ENCODE assay signal across 15 cellular contexts in the genomic region with DNA sequence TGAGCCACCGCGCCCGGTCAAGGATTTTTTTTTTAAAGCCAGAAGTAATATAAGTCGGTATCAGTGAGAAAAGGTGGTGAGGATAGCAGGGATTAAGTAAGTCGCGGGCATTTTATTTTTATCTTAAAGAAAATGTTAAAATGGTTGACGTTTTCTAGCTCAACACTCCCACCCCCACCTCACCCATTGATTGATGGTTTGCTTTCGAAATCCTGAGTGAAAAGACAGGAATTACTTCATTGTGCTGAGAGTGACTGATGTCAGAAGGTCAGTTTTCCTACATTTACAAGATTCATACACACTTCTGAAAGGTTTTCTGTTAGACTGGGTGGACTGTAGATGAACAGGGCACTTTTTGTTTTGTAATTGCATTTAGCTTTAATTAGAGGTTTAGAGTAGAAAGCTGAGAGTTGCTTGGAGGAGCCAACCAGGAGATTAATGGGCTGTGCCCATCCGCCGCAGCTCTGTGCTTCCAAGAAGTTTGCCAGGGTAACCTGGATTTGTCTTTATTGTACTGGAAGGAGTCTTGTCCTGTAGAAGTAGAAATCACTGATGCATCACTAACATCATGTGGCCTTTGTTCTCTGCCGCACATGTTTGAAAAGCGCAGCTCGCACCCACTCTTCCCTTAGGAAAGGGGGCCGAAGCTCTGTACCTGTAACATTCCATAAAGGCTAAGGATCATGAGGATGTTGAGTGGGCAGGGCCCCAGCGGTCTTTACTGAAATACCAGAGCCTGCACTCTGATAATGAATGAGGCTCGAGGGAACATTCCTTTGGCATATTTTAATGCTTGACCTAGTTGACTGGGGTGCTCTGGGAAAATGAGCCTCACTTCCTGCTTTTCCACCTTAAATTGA.
DNase-seq lines count a peak whose midpoint lies in the region; ATAC-seq, FAIRE-seq and TF ChIP-seq lines count a peak whose summit lies in the region.
"Had no signal": no experiment of that assay in that cellular context is flagged by ENCODE, and none has a peak within 500 bp of the region (broad histone marks: within the 10 kb centered on the region; RNA-seq: fewer than 3 reads in every experiment).

No MANE protein-coding gene starts in this region.

- H3K9me3 ChIP-seq in HepG2 (ENCODE audit: low read length) (no peaks in the 10 kb centered on the region), right lobe of liver (no peaks in the 10 kb centered on the region), cardiac muscle cell (ENCODE audit: low read depth) (no peaks in the 10 kb centered on the region), lung (ENCODE audit: control insufficient read depth in 2 of 2, insufficient read depth in 1 of 2, low read length in 1 of 2) (no peaks in the 10 kb centered on the region)

- BruUV-seq in HepG2 (replicated peaks; lab: Mats Ljungman, UMichigan) = no TSS peak

- DNase-seq in HepG2 (ENCODE audit: low spot score) = peak; percentile 9
- DNase-seq in right lobe of liver = no peak
- peak; percentile 44 to 66 for DNase-seq in cardiac muscle cell (ENCODE audit: low read depth in 1 of 2, low spot score in 1 of 2)
- DNase-seq in lung (ENCODE audit: low spot score) = peak; percentile 49
- DNase-seq in NCI-H2196 (lab: John Stamatoyannopoulos, UW; ENCODE audit: unreplicated experiment) = no peak
- no peak for DNase-seq in SW 1271 (lab: John Stamatoyannopoulos, UW)
- DNase-seq in G401 (ENCODE audit: low spot score) = no peak
- no peak for DNase-seq in nucleus accumbens (lab: John Stamatoyannopoulos, UW)
- DNase-seq: activated CD4-positive, alpha-beta T cell treated with anti-CD3 and anti-CD28 coated beads for 48 hours; activated T-cell treated with anti-CD3 and anti-CD28 coated beads, Interleukin-2, amount 50 U/mL, for 48 hours; DMS53; head of caudate nucleus; NCI-H1417 had no signal

- H3K4me2 ChIP-seq in HepG2 (ENCODE audit: low read depth, low read length) = no peak overlapping the region

- H3K36me3 ChIP-seq in HepG2 (replicated peaks in 1 of 2; ENCODE audit: control insufficient read depth in 1 of 2, insufficient read depth in 2 of 2, low read length in 2 of 2) = no peaks in the 10 kb centered on the region
- H3K36me3 ChIP-seq in right lobe of liver = no peaks in the 10 kb centered on the region
- no peaks in the 10 kb centered on the region for H3K36me3 ChIP-seq in cardiac muscle cell
- no peaks in the 10 kb centered on the region for H3K36me3 ChIP-seq in lung (ENCODE audit: control insufficient read depth in 2 of 2, insufficient read depth in 2 of 2, low read length in 2 of 2)

- no peak for TF ChIP-seq RAD21 in HepG2 (CRISPR knock-in tag; IDR thresholded peaks at IDR 0.05)

- H4K20me1 ChIP-seq in HepG2 (ENCODE audit: insufficient read depth, low read length) = no peaks in the 10 kb centered on the region

- CTCF ChIA-PET in HepG2 (lab: Yijun Ruan, JAX; ENCODE audit: low intra/inter-chr PET ratio, low total read pairs) = no interaction called here

- no peaks in the 10 kb centered on the region for H3K79me2 ChIP-seq in HepG2 (ENCODE audit: insufficient read depth, low read length)

- TF ChIP-seq EP300 in HepG2 (IDR thresholded peaks at IDR 0.05; ENCODE audit: low read depth in 2 of 2, low read length in 2 of 2) = no peak
- TF ChIP-seq EP300 in HepG2 (CRISPR knock-in tag; IDR thresholded peaks at IDR 0.05; ENCODE audit: borderline replicate concordance) = no peak

- POLR2A ChIA-PET in HepG2 (lab: Yijun Ruan, JAX) = no interaction called here

- no peak overlapping the region for H3K27ac ChIP-seq in HepG2 (ENCODE audit: extremely low read length, insufficient read depth, low read length)
- H3K27ac ChIP-seq in right lobe of liver = peak overlapping the region in 1 of 3 donors; percentile 14
- H3K27ac ChIP-seq in cardiac muscle cell = peak overlapping the region; percentile 89
- H3K27ac ChIP-seq in lung (ENCODE audit: low read depth in 1 of 2, low read length in 1 of 2) = peak overlapping the region; percentile 11 to 85

- FAIRE-seq in HepG2 (lab: Jason Lieb, UNC) = no peak
- FAIRE-seq: H54 had no signal

- ATAC-seq in HepG2 (no peak; the same call in 2 of the 3 replicates), right lobe of liver (no peak), lung (ENCODE audit: insufficient read depth, low FRiP score) (peak; percentile 77)
- ATAC-seq: SK-N-SH treated with all-trans-retinoic acid at 6 μM for 48 hours had no signal

- H3K4me3 ChIP-seq in HepG2 (replicated peaks in 1 of 3; ENCODE audit: insufficient read depth in 1 of 3, low read depth in 2 of 3, low read length in 3 of 3) (no peak overlapping the region), right lobe of liver (no peak overlapping the region), cardiac muscle cell (no peak overlapping the region), lung (no peak overlapping the region)

- H2AFZ ChIP-seq in HepG2 (ENCODE audit: low read length) = no peak overlapping the region

- H3K27me3 ChIP-seq in HepG2 (ENCODE audit: control insufficient read depth in 1 of 2, insufficient read depth in 2 of 2, low read length in 2 of 2) (no peaks in the 10 kb centered on the region), right lobe of liver (no peaks in the 10 kb centered on the region), cardiac muscle cell (no peaks in the 10 kb centered on the region), lung (ENCODE audit: control insufficient read depth, insufficient read depth) (no peaks in the 10 kb centered on the region)

- no peaks in the 10 kb centered on the region for H3K4me1 ChIP-seq in HepG2 (ENCODE audit: insufficient read depth, low read length)
- peaks cover 0 to 12% (median 0%) of the 10 kb centered on the region in 4 donors for H3K4me1 ChIP-seq in right lobe of liver
- peaks cover 39% of the 10 kb centered on the region for H3K4me1 ChIP-seq in cardiac muscle cell (ENCODE audit: low read depth)
- peaks cover 1 to 18% of the 10 kb centered on the region in 2 donors for H3K4me1 ChIP-seq in lung (ENCODE audit: control insufficient read depth in 2 of 2, insufficient read depth in 2 of 2, low read length in 2 of 2)

- TF ChIP-seq POLR2A in HepG2 (IDR thresholded peaks at IDR 0.05; ENCODE audit: insufficient read depth in 1 of 2, low read depth in 2 of 2, low read length in 2 of 2) (no peak), right lobe of liver (IDR thresholded peaks at IDR 0.05) (no peak)

- intact Hi-C loops in HepG2 (cut with micrococcal nuclease; ENCODE audit: unreplicated experiment) = no loop called here
- intact Hi-C loops in right lobe of liver (cut with DNase I) = no loop called here

- in situ Hi-C loops in HepG2 (cut with HindIII; ENCODE audit: extremely low pct_ligation_motif_present, low pct_unique_long_range_greater_than_20kb) (no loop called here), G401 (cut with HindIII; ENCODE audit: low sequenced_read_pairs) (no loop called here)

- no peak overlapping the region for H3K9ac ChIP-seq in HepG2 (ENCODE audit: insufficient read depth, low read depth, low read length)

- TF ChIP-seq CTCF in HepG2 (CRISPR knock-in tag; IDR thresholded peaks at IDR 0.05) = no peak
- TF ChIP-seq CTCF in right lobe of liver (IDR thresholded peaks at IDR 0.05) = no peak
- TF ChIP-seq CTCF in cardiac muscle cell (IDR thresholded peaks at IDR 0.05; ENCODE audit: low read depth, low read length) = no peak
- TF ChIP-seq CTCF in lung (IDR thresholded peaks at IDR 0.05; ENCODE audit: control extremely low read depth, extremely low read depth) = no peak

- 60% methylated on average over 16 of the region's 16 CpGs for WGBS in HepG2 (ENCODE audit: low lambda C conversion rate)
- WGBS in right lobe of liver (ENCODE audit: insufficient coverage, low coverage, low lambda C conversion rate, missing lambda C conversion rate) = 75% methylated on average over 14 of the region's 16 CpGs
- 77 to 86% methylated on average over 16 of the region's 16 CpGs for WGBS in lung, 2 donors

TF ChIP-seq in HepG2, 621 proteins besides CTCF, POLR2A, EP300 and RAD21:
- TF ChIP-seq MLX (CRISPR knock-in tag; IDR thresholded peaks at IDR 0.05) = no peak

Comparison
In these comparisons a context has a peak if more than half of its experiments do, and no peak if none do; other contexts are left out.
1. DNase-seq: peak in HepG2 (single experiment), cardiac muscle cell (2 of 2) and lung (single experiment); none in right lobe of liver (0 of 3), NCI-H2196 (single experiment), SW 1271 (0 of 2), G401 (single experiment) and nucleus accumbens (0 of 56).